ENCODE assay signal across 4 cellular contexts in the genomic region with DNA sequence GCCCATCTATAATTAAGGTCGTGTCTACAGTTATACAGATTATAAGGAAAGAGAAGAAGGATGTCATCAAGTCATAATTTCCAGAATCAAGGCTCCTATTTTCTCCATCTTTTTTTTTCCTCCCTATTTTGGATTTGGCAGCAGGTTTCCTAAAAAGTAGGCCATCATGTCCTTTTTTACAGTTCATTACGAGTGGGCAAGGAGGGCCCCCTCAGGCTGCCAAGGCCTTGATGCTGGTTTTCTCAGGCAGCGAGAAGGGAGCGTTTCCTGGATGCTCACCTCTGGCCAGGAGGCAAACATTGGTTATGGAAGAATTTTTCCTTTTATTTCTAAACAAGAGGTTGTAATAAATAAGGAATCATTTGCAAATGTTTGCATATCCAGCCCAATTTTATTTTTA.
"Had no signal": no experiment of that assay in that cellular context is flagged by ENCODE, and none has a peak within 500 bp of the region (broad histone marks: within the 10 kb centered on the region; RNA-seq: fewer than 3 reads in every experiment).

No MANE protein-coding gene starts in this region.

- DNase-seq: GM23248, GOT3, H7, HFFc6 had no signal
